9 cellular contexts compared by ENCODE assay signal in genomic region chr20:63274381-63275228, GRCh38. TPM values are rescaled to one million over a fixed set of nuclear protein-coding genes. Genes with fewer than 3 reads are reported as not detected.
DNase-seq lines count a peak whose midpoint lies in the region; ATAC-seq and TF ChIP-seq lines count a peak whose summit lies in the region.
"Had no signal": no experiment of that assay in that cellular context is flagged by ENCODE, and none has a peak within 500 bp of the region (broad histone marks: within the 10 kb centered on the region; RNA-seq: fewer than 3 reads in every experiment).

No MANE protein-coding gene starts in this region.

- no peaks in the 10 kb centered on the region for H3K27me3 Mint-ChIP-seq in CD8-positive, alpha-beta T cell (ENCODE audit: low read depth)

- DNase-seq in CD8-positive, alpha-beta T cell, result no peak
- DNase-seq in RWPE2 (ENCODE audit: low spot score) (no peak), kidney tubule cell (ENCODE audit: low spot score) (peak; percentile 44), amniotic stem cell (lab: John Stamatoyannopoulos, UW) (no peak), omental fat pad (ENCODE audit: low spot score) (no peak)
- DNase-seq: NCI-H510A had no signal

- peaks cover 17% of the 10 kb centered on the region for H3K36me3 ChIP-seq in CD8-positive, alpha-beta T cell (ENCODE audit: insufficient read depth, low read length)
- peaks cover 54% of the 10 kb centered on the region for H3K36me3 ChIP-seq in RWPE2 (ENCODE audit: low read depth)

- CTCF ChIA-PET in CD8-positive, alpha-beta T cell (lab: Charles Lee), result interaction anchor here (0.6 to 1.3 kb wide), 2 partner anchors 51 to 76 kb away, joined by 4 read pairs; no protein-coding TSS in a partner anchor

- peaks cover 18% of the 10 kb centered on the region for H3K4me1 ChIP-seq in CD8-positive, alpha-beta T cell (ENCODE audit: insufficient read depth, low read length)
- peaks cover 9% of the 10 kb centered on the region for H3K4me1 ChIP-seq in RWPE2 (ENCODE audit: insufficient read depth, poor library complexity, severe bottlenecking)

- no peaks in the 10 kb centered on the region for H3K27me3 ChIP-seq in CD8-positive, alpha-beta T cell (ENCODE audit: insufficient read depth, low read length)
- H3K27me3 ChIP-seq in RWPE2 (ENCODE audit: insufficient read depth, poor library complexity, severe bottlenecking), result no peaks in the 10 kb centered on the region

- POLR2A ChIA-PET in CD8-positive, alpha-beta T cell (lab: Charles Lee), result no interaction called here

- H3K27ac Mint-ChIP-seq in CD8-positive, alpha-beta T cell, result peak overlapping the region; percentile 32

- no peak overlapping the region for H3K4me3 ChIP-seq in CD8-positive, alpha-beta T cell (ENCODE audit: low read depth, low read length)
- no peak overlapping the region for H3K4me3 ChIP-seq in RWPE2 (ENCODE audit: severe bottlenecking)

- H3K27ac ChIP-seq in CD8-positive, alpha-beta T cell (ENCODE audit: low read depth, low read length), result no peak overlapping the region
- peak overlapping the region; percentile 34 for H3K27ac ChIP-seq in RWPE2 (ENCODE audit: poor library complexity, severe bottlenecking)

- H3K4me3 Mint-ChIP-seq in CD8-positive, alpha-beta T cell, result peak overlapping the region; percentile 55

- H3K9me3 Mint-ChIP-seq in CD8-positive, alpha-beta T cell, result no peaks in the 10 kb centered on the region

- H3K9me3 ChIP-seq in CD8-positive, alpha-beta T cell (ENCODE audit: low read length), result no peaks in the 10 kb centered on the region
- H3K9me3 ChIP-seq in RWPE2 (ENCODE audit: severe bottlenecking), result no peaks in the 10 kb centered on the region

- intact Hi-C loops in CD8-positive, alpha-beta T cell (cut with DNase I, micrococcal nuclease), result loop anchor here in 1 of 2 experiments (5.0 kb wide), 1 partner anchor 828 kb away; no protein-coding TSS in a partner anchor

- TF ChIP-seq CTCF in CD8-positive, alpha-beta T cell (IDR thresholded peaks at IDR 0.05), result no peak
- no peak for TF ChIP-seq CTCF in RWPE2 (IDR thresholded peaks at IDR 0.05; ENCODE audit: poor library complexity, severe bottlenecking)
- TF ChIP-seq CTCF in omental fat pad (IDR thresholded peaks at IDR 0.05), result no peak

- ATAC-seq in CD8-positive, alpha-beta T cell, result no peak
- no peak for ATAC-seq in RWPE2 (ENCODE audit: low read depth)
- ATAC-seq in omental fat pad (ENCODE audit: low FRiP score), result no peak
- no peak for ATAC-seq in GM18909 (IDR thresholded peaks at IDR 0.05; ENCODE audit: poor library complexity, unreplicated experiment)

- H3K36me3 Mint-ChIP-seq in CD8-positive, alpha-beta T cell, result peaks cover 45% of the 10 kb centered on the region

- H3K4me1 Mint-ChIP-seq in CD8-positive, alpha-beta T cell (ENCODE audit: low read depth), result peaks cover 35% of the 10 kb centered on the region

RNA-seq across cellular contexts. Expression of gene ARFGAP1, which starts 2.0 kb away (rescaled TPM):
- 100 to 1,000 TPM; 121 to 123 TPM for total RNA-seq in CD8-positive, alpha-beta T cell
- 10 to 100 TPM; 29.2 to 59.7 (median 41.3) TPM for total RNA-seq in omental fat pad

RNA-seq across cellular contexts. Expression of gene COL20A1, which starts 18.4 kb away (rescaled TPM):
- under 1 TPM; 0.11 to 0.22 TPM for total RNA-seq in CD8-positive, alpha-beta T cell
- not detected for total RNA-seq in omental fat pad
- total RNA-seq: activated CD8-positive, alpha-beta memory T cell treated with anti-CD3 and anti-CD28 coated beads for 36 hours; G401 had no signal

RNA-seq across cellular contexts. Expression of gene NKAIN4, which starts 20.3 kb away (rescaled TPM):
- not detected for total RNA-seq in CD8-positive, alpha-beta T cell
- not detected for total RNA-seq in omental fat pad
- total RNA-seq: activated CD8-positive, alpha-beta memory T cell treated with anti-CD3 and anti-CD28 coated beads for 36 hours had no signal

RNA-seq across cellular contexts. Expression of gene BIRC7, which starts 38.9 kb away (rescaled TPM):
- total RNA-seq in CD8-positive, alpha-beta T cell, result 1 to 10 TPM; 2.0 to 2.1 TPM
- total RNA-seq in omental fat pad, result 1 to 10 TPM in 1 of 4 donors, under 1 TPM in 1, not detected in 2; 0.48 to 3.0 TPM
- total RNA-seq: activated CD8-positive, alpha-beta memory T cell treated with anti-CD3 and anti-CD28 coated beads for 36 hours had no signal

RNA-seq across cellular contexts. Expression of gene YTHDF1, which starts 58.7 kb away (rescaled TPM):
- 10 to 100 TPM; 44.8 to 45.7 TPM for total RNA-seq in CD8-positive, alpha-beta T cell
- 10 to 100 TPM; 21.2 to 49.6 (median 25.8) TPM for total RNA-seq in omental fat pad
